ENCODE assay signal across 1 cellular context in genomic region chr13:78657699-78658629, GRCh38.
TF ChIP-seq lines count a peak whose summit lies in the region.

No MANE protein-coding gene starts in this region.

TF ChIP-seq in H1, 55 proteins besides CTCF, POLR2A, EP300 and RAD21:
- peak; percentile 92 for TF ChIP-seq SP1 (IDR thresholded peaks at IDR 0.05; ENCODE audit: low read depth, low read length)
- peak in 1 of 2 experiments; percentile 51 for TF ChIP-seq BCL11A (IDR thresholded peaks at IDR 0.05; ENCODE audit: low read depth in 2 of 2, low read length in 2 of 2)
- no peak for TF ChIP-seq PHF8 (conservative IDR thresholded peaks at IDR 0.05; ENCODE audit: low read depth, low read length)
- TF ChIP-seq CEBPB (IDR thresholded peaks at IDR 0.05; ENCODE audit: low read depth, low read length) = peak; percentile 93
- TF ChIP-seq CTBP2 (IDR thresholded peaks at IDR 0.05; ENCODE audit: borderline replicate concordance, insufficient read depth, insufficient read length, low read length) = peak; percentile 15
- no peak for TF ChIP-seq RFX5 (IDR thresholded peaks at IDR 0.05; ENCODE audit: borderline replicate concordance, low read depth, low read length)
- TF ChIP-seq KDM5A (IDR thresholded peaks at IDR 0.05; ENCODE audit: low read length) = no peak
- no peak for TF ChIP-seq KDM1A (IDR thresholded peaks at IDR 0.05; ENCODE audit: borderline replicate concordance, low read length)
- TF ChIP-seq TEAD4 (IDR thresholded peaks at IDR 0.05; ENCODE audit: low read depth, low read length) = peak; percentile 59; the same call in 1 of the 2 replicates
- peak; percentile 86; the same call in 1 of the 2 replicates for TF ChIP-seq RXRA (IDR thresholded peaks at IDR 0.05; ENCODE audit: insufficient read depth, low read depth, low read length)
- peak; percentile 43 for TF ChIP-seq POLR2AphosphoS5 (IDR thresholded peaks at IDR 0.05; ENCODE audit: low read depth, low read length)
- peak in 1 of 2 experiments; percentile 55; a peak in 1 of 4 replicates for TF ChIP-seq HDAC2 (IDR thresholded peaks at IDR 0.05; ENCODE audit: borderline replicate concordance in 1 of 2, low read depth in 2 of 2, low read length in 2 of 2)
- TF ChIP-seq TCF12 (IDR thresholded peaks at IDR 0.05; ENCODE audit: low read depth, low read length) = peak; percentile 57; the same call in 1 of the 2 replicates
- TF ChIP-seq TBP (IDR thresholded peaks at IDR 0.05; ENCODE audit: low read depth, low read length) = peak; percentile 79
- peak; percentile 33 for TF ChIP-seq NANOG (IDR thresholded peaks at IDR 0.05; ENCODE audit: insufficient read depth, low read depth, low read length, poor library complexity, severe bottlenecking)
- TF ChIP-seq RNF2 (IDR thresholded peaks at IDR 0.05; ENCODE audit: borderline replicate concordance, low read depth, low read length, missing control alignments, poor library complexity, severe bottlenecking) = no peak
- TF ChIP-seq POU5F1 (IDR thresholded peaks at IDR 0.05; ENCODE audit: low read depth, low read length) = peak; percentile 97
- peak; percentile 88 for TF ChIP-seq CHD7 (IDR thresholded peaks at IDR 0.05; ENCODE audit: insufficient replicate concordance, low read length)
TF ChIP-seq in H1: peak in this region for 13.
